1 cellular context compared by ENCODE assay signal in the genomic region with DNA sequence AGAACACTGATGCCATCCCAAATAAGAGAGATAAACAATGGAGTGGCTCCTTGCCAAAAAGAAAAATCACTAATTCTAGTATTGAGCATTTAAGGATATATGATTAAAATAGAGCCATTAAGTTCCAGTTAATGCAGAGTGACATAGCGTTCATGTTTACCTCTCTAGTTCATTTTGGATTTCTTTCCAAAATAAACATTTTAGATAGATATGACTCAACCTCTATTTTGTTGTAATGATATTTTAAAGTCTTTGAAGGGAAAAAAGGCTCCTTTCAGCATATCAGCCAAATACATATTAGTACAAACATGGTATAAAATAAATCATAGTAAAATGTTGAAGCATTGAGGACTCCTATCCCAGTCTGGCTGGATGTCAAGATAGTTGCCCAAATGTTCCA.
TF ChIP-seq lines count a peak whose summit lies in the region.

No MANE protein-coding gene starts in this region.

TF ChIP-seq in endothelial cell of umbilical vein, 7 proteins besides CTCF, POLR2A, EP300 and RAD21:
- TF ChIP-seq FOS (IDR thresholded peaks at IDR 0.05; ENCODE audit: borderline replicate concordance, insufficient read depth, low read length) (peak; percentile 13), EZH2 (IDR thresholded peaks at IDR 0.05; ENCODE audit: borderline replicate concordance, low read depth, low read length, severe bottlenecking) (no peak)
